8 cellular contexts compared by ENCODE assay signal in the genomic region with DNA sequence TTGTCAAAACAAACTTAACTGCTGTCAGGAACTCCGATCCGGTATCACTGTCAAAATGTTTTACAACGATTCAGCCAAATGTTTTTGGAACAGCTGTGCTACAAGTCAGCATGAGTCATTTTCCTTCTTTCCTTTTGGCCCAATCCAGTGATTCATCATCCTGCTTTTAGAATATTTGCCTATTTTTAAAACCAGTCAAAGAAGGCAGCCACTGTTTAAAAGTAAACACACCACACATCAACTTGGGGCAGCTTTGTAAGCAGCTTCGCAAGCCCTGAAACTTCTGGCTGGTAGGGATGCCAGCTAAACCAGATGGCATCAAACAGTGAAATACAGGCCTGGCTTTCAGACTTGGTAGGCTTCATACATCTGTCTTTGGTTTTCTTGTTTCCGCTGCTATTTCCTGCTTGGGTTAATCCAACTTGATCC. TPM values are rescaled to one million over a fixed set of nuclear protein-coding genes. Genes with fewer than 3 reads are reported as not detected.
DNase-seq lines count a peak whose midpoint lies in the region; ATAC-seq and TF ChIP-seq lines count a peak whose summit lies in the region.
"Had no signal": no experiment of that assay in that cellular context is flagged by ENCODE, and none has a peak within 500 bp of the region (broad histone marks: within the 10 kb centered on the region; RNA-seq: fewer than 3 reads in every experiment).

No MANE protein-coding gene starts in this region.

- CTCF ChIA-PET in HEK293 (lab: Yijun Ruan, JAX), result interaction anchor here (0.5 to 1.6 kb wide), 8 partner anchors 10 to 561 kb away, joined by 3 to 9 read pairs (median 4); no protein-coding TSS in a partner anchor

- POLR2A ChIA-PET in HEK293 (lab: Yijun Ruan, JAX), result no interaction called here

- H3K4me3 ChIP-seq in HEK293 (ENCODE audit: low read depth, low read length), result no peak overlapping the region
- H3K4me3 ChIP-seq in left ventricle myocardium inferior, result peak overlapping the region; percentile 12
- peak overlapping the region in 1 of 5 donors; percentile 13 for H3K4me3 ChIP-seq in subcutaneous abdominal adipose tissue (ENCODE audit: low read depth in 1 of 5, low read length in 5 of 5)
- H3K4me3 ChIP-seq in HAP-1, result no peak overlapping the region

- TF ChIP-seq CTCF in HEK293 (tag by site-specific recombination; IDR thresholded peaks at IDR 0.05), result no peak
- TF ChIP-seq CTCF in left ventricle myocardium inferior (IDR thresholded peaks at IDR 0.05; ENCODE audit: borderline replicate concordance), result no peak

- no peaks in the 10 kb centered on the region for H3K36me3 Mint-ChIP-seq in T-helper 2 cell treated with Interferon-gamma antibody and Interleukin-4, amounts not matched to agents 5 μg/mL and 100 μg/mL, for 36 hours (ENCODE audit: low read depth)

- H3K4me1 ChIP-seq in HEK293 (ENCODE audit: control insufficient read depth, insufficient read depth, low read length), result 0 out of 2 replicates have a peak, but pooled peaks cover 3% of the 10 kb centered on the region
- H3K4me1 ChIP-seq in left ventricle myocardium inferior, result peaks cover 42% of the 10 kb centered on the region
- H3K4me1 ChIP-seq in subcutaneous abdominal adipose tissue (ENCODE audit: control insufficient read depth in 5 of 5, insufficient read depth in 5 of 5, low read length in 5 of 5), result peaks cover 0 to 26% (median 21%) of the 10 kb centered on the region in 5 donors
- no peaks in the 10 kb centered on the region for H3K4me1 ChIP-seq in HAP-1

- H3K36me3 ChIP-seq in HEK293 (ENCODE audit: control insufficient read depth in 2 of 2, insufficient read depth in 1 of 2, low read length in 2 of 2) (peaks cover 0 to 6% of the 10 kb centered on the region in 2 experiments; a peak in 1 of 3 replicates), left ventricle myocardium inferior (no peaks in the 10 kb centered on the region), subcutaneous abdominal adipose tissue (ENCODE audit: control insufficient read depth in 5 of 5, insufficient read depth in 5 of 5, low read length in 5 of 5) (no peaks in the 10 kb centered on the region), HAP-1 (replicated peaks) (no peaks in the 10 kb centered on the region)

- DNase-seq in T-helper 2 cell treated with Interferon-gamma antibody and Interleukin-4, amounts not matched to agents 5 μg/mL and 100 μg/mL, for 36 hours (ENCODE audit: low spot score), result no peak
- DNase-seq in left ventricle myocardium inferior, result no peak
- DNase-seq in HAP-1 (ENCODE audit: low spot score in 2 of 2), result no peak
- DNase-seq in stimulated activated CD8-positive, alpha-beta memory T cell treated with anti-CD3 and anti-CD28 coated beads, Interleukin-4, amount 100 ng/mL, for 48 hours, result no peak

- H3K27ac Mint-ChIP-seq in T-helper 2 cell treated with Interferon-gamma antibody and Interleukin-4, amounts not matched to agents 5 μg/mL and 100 μg/mL, for 36 hours, result peak overlapping the region; percentile 8
- H3K27ac Mint-ChIP-seq: dendritic cell treated with granulocyte-macrophage colony-stimulating factor and Interleukin-4, amounts not matched to agents 40 ng/mL and 50 ng/mL, for 4 days had no signal

- H3K27ac ChIP-seq in HEK293 (ENCODE audit: extremely low read depth, low read depth, low read length), result no peak overlapping the region
- peak overlapping the region; percentile 75 for H3K27ac ChIP-seq in left ventricle myocardium inferior (replicated peaks)
- H3K27ac ChIP-seq in subcutaneous abdominal adipose tissue (ENCODE audit: low read depth, low read length), result peak overlapping the region; percentile 80

- no peaks in the 10 kb centered on the region for H3K9me3 Mint-ChIP-seq in T-helper 2 cell treated with Interferon-gamma antibody and Interleukin-4, amounts not matched to agents 5 μg/mL and 100 μg/mL, for 36 hours
- H3K9me3 Mint-ChIP-seq: dendritic cell treated with granulocyte-macrophage colony-stimulating factor and Interleukin-4, amounts not matched to agents 40 ng/mL and 50 ng/mL, for 4 days had no signal

- no peak overlapping the region for H3K4me3 Mint-ChIP-seq in T-helper 2 cell treated with Interferon-gamma antibody and Interleukin-4, amounts not matched to agents 5 μg/mL and 100 μg/mL, for 36 hours
- H3K4me3 Mint-ChIP-seq: dendritic cell treated with granulocyte-macrophage colony-stimulating factor and Interleukin-4, amounts not matched to agents 40 ng/mL and 50 ng/mL, for 4 days had no signal

- no peaks in the 10 kb centered on the region for H3K27me3 Mint-ChIP-seq in T-helper 2 cell treated with Interferon-gamma antibody and Interleukin-4, amounts not matched to agents 5 μg/mL and 100 μg/mL, for 36 hours (ENCODE audit: low read depth)
- H3K27me3 Mint-ChIP-seq: dendritic cell treated with granulocyte-macrophage colony-stimulating factor and Interleukin-4, amounts not matched to agents 40 ng/mL and 50 ng/mL, for 4 days had no signal

- H3K9me3 ChIP-seq in HEK293 (ENCODE audit: control insufficient read depth, insufficient read depth, low read depth, low read length) (no peaks in the 10 kb centered on the region), left ventricle myocardium inferior (replicated peaks) (no peaks in the 10 kb centered on the region), subcutaneous abdominal adipose tissue (ENCODE audit: control insufficient read depth in 5 of 5, low read length in 5 of 5) (no peaks in the 10 kb centered on the region), HAP-1 (no peaks in the 10 kb centered on the region)

- in situ Hi-C loops in HAP-1 (cut with MboI; ENCODE audit: low sequenced_read_pairs), result no loop called here

- peaks cover 18% of the 10 kb centered on the region for H3K4me1 Mint-ChIP-seq in T-helper 2 cell treated with Interferon-gamma antibody and Interleukin-4, amounts not matched to agents 5 μg/mL and 100 μg/mL, for 36 hours (ENCODE audit: low read depth)

- H3K9ac ChIP-seq in subcutaneous abdominal adipose tissue (ENCODE audit: low read length in 5 of 5), result peak overlapping the region in 1 of 5 donors; percentile 45

- H3K27me3 ChIP-seq in left ventricle myocardium inferior (ENCODE audit: low read depth), result no peaks in the 10 kb centered on the region
- no peaks in the 10 kb centered on the region for H3K27me3 ChIP-seq in subcutaneous abdominal adipose tissue (ENCODE audit: control insufficient read depth in 5 of 5, insufficient read depth in 4 of 5, low read length in 5 of 5)
- no peaks in the 10 kb centered on the region for H3K27me3 ChIP-seq in HAP-1 (ENCODE audit: low read depth)

- intact Hi-C loops in left ventricle myocardium inferior (cut with micrococcal nuclease), result loop anchor here (10.0 kb wide), 1 partner anchor 51 kb away; no protein-coding TSS in a partner anchor

- ATAC-seq in HG02678 (IDR thresholded peaks at IDR 0.05; ENCODE audit: unreplicated experiment), result no peak

TF ChIP-seq in HEK293, 187 proteins besides CTCF, POLR2A, EP300 and RAD21:
- TF ChIP-seq ZNF624 (tag by site-specific recombination; IDR thresholded peaks at IDR 0.05) (no peak), ZFP3 (tag by site-specific recombination; IDR thresholded peaks at IDR 0.05; ENCODE audit: low read depth) (no peak), ZBTB17 (tag by site-specific recombination; IDR thresholded peaks at IDR 0.05) (peak; percentile 74), OSR2 (tag by site-specific recombination; IDR thresholded peaks at IDR 0.05) (peak; percentile 61; the same call in 1 of the 2 replicates)
TF ChIP-seq in HEK293: peak in this region for 2.

RNA-seq across cellular contexts. Expression of a gene that starts 14.9 kb away (rescaled TPM):
- total RNA-seq in left ventricle myocardium inferior, result 2.1 TPM
